In genomic region chr13:73777134-73777533, GRCh38 we compare ENCODE assay signal across 16 cellular contexts.
A peak's percentile ranks its signal among the peaks of the same experiment; 100 is the strongest.
DNase-seq lines count a peak whose midpoint lies in the region; ATAC-seq, FAIRE-seq and TF ChIP-seq lines count a peak whose summit lies in the region.
"Had no signal": no experiment of that assay in that cellular context is flagged by ENCODE, and none has a peak within 500 bp of the region (broad histone marks: within the 10 kb centered on the region; RNA-seq: fewer than 3 reads in every experiment).

No MANE protein-coding gene starts in this region.

- no peaks in the 10 kb centered on the region for H3K27me3 Mint-ChIP-seq in T-cell
- no peaks in the 10 kb centered on the region for H3K27me3 Mint-ChIP-seq in stimulated activated naive B cell treated with anti-CD40 and anti-IgM and Interleukin-4, amounts not matched to agents 10 μg/mL and 1 μg/mL and 100 μg/mL, for 72 hours
- H3K27me3 Mint-ChIP-seq in endothelial cell (ENCODE audit: unreplicated experiment) = peaks cover 2% of the 10 kb centered on the region
- H3K27me3 Mint-ChIP-seq: B cell had no signal

- POLR2A ChIA-PET in HepG2 (lab: Yijun Ruan, JAX) (no interaction called here), T-cell (lab: Charles Lee) (no interaction called here), H1 (lab: Charles Lee; ENCODE audit: partially characterized antibody) (no interaction called here)

- H3K4me2 ChIP-seq in HepG2 (ENCODE audit: low read depth, low read length) (no peak overlapping the region), H1 (ENCODE audit: insufficient read depth in 1 of 2, low read depth in 2 of 2, low read length in 2 of 2) (no peak overlapping the region)

- no peak overlapping the region for H2BK20ac ChIP-seq in H1 (ENCODE audit: low read length)

- H2BK12ac ChIP-seq in H1 (ENCODE audit: low read depth, low read length) = no peak overlapping the region

- H3K79me2 ChIP-seq in HepG2 (ENCODE audit: insufficient read depth, low read length) (no peaks in the 10 kb centered on the region), H1 (ENCODE audit: control insufficient read depth in 1 of 2, insufficient read depth in 2 of 2, low read length in 2 of 2) (no peaks in the 10 kb centered on the region)

- no peak for FAIRE-seq in HepG2 (lab: Jason Lieb, UNC)
- no peak for FAIRE-seq in H1 (lab: Jason Lieb, UNC)
- FAIRE-seq: GM12878, GM18507 had no signal

- H3K18ac ChIP-seq in H1 (ENCODE audit: extremely low read depth, low read length) = no peak overlapping the region

- H3K27ac ChIP-seq in HepG2 (ENCODE audit: extremely low read length, insufficient read depth, low read length) (no peak overlapping the region), right lobe of liver (no peak overlapping the region), H1 (ENCODE audit: low read depth, low read length) (no peak overlapping the region), upper lobe of right lung (no peak overlapping the region)
- H3K27ac ChIP-seq: GM23248 had no signal

- H3K23ac ChIP-seq in H1 (ENCODE audit: insufficient read length) = no peak overlapping the region

- intact Hi-C loops in HepG2 (cut with micrococcal nuclease; ENCODE audit: unreplicated experiment) = no loop called here
- intact Hi-C loops in right lobe of liver (cut with DNase I) = no loop called here
- intact Hi-C loops in upper lobe of right lung (cut with DNase I) = no loop called here

- no peaks in the 10 kb centered on the region for H3K9me3 ChIP-seq in HepG2 (ENCODE audit: low read length)
- H3K9me3 ChIP-seq in right lobe of liver = no peaks in the 10 kb centered on the region
- H3K9me3 ChIP-seq in H1 (ENCODE audit: insufficient read depth in 2 of 2, low read depth in 1 of 2, low read length in 1 of 2) = no peaks in the 10 kb centered on the region
- no peaks in the 10 kb centered on the region for H3K9me3 ChIP-seq in upper lobe of right lung

- no peak overlapping the region for H4K5ac ChIP-seq in H1 (ENCODE audit: insufficient read length, low read depth, low read length)

- H2BK120ac ChIP-seq in H1 (replicated peaks; ENCODE audit: low read depth, low read length) = no peak overlapping the region

- TF ChIP-seq CTCF in HepG2 (CRISPR knock-in tag; IDR thresholded peaks at IDR 0.05) (no peak), right lobe of liver (IDR thresholded peaks at IDR 0.05) (no peak), H1 (IDR thresholded peaks at IDR 0.05; ENCODE audit: control extremely low read depth in 1 of 3, insufficient read depth in 1 of 3, low read depth in 1 of 3, low read length in 3 of 3) (no peak), foreskin fibroblast (IDR thresholded peaks at IDR 0.05; ENCODE audit: low read depth, low read length) (no peak), endothelial cell (IDR thresholded peaks at IDR 0.05; ENCODE audit: unreplicated experiment) (no peak), upper lobe of right lung (IDR thresholded peaks at IDR 0.05) (no peak)

- no peak overlapping the region for H2BK15ac ChIP-seq in H1 (ENCODE audit: low read length)

- no peak overlapping the region for H3K4ac ChIP-seq in H1 (replicated peaks; ENCODE audit: insufficient read length, low read depth, low read length)

- peaks cover 0 to 3% (median 3%) of the 10 kb centered on the region in 3 donors for H3K9me3 Mint-ChIP-seq in T-cell
- H3K9me3 Mint-ChIP-seq in stimulated activated naive B cell treated with anti-CD40 and anti-IgM and Interleukin-4, amounts not matched to agents 10 μg/mL and 1 μg/mL and 100 μg/mL, for 72 hours = no peaks in the 10 kb centered on the region
- H3K9me3 Mint-ChIP-seq in endothelial cell (ENCODE audit: unreplicated experiment) = no peaks in the 10 kb centered on the region

- no peak overlapping the region for H4K91ac ChIP-seq in H1 (replicated peaks; ENCODE audit: insufficient read length, low read length)

- TF ChIP-seq RAD21 in HepG2 (CRISPR knock-in tag; IDR thresholded peaks at IDR 0.05) = no peak
- no peak for TF ChIP-seq RAD21 in H1 (IDR thresholded peaks at IDR 0.05 in 1 of 2, conservative IDR thresholded peaks at IDR 0.05 in 1 of 2; ENCODE audit: low read depth in 2 of 2, low read length in 2 of 2)

- H2AK5ac ChIP-seq in H1 (ENCODE audit: low read depth, low read length) = no peak overlapping the region

- TF ChIP-seq POLR2A in HepG2 (IDR thresholded peaks at IDR 0.05; ENCODE audit: insufficient read depth in 1 of 2, low read depth in 2 of 2, low read length in 2 of 2) (no peak), right lobe of liver (IDR thresholded peaks at IDR 0.05) (no peak), H1 (IDR thresholded peaks at IDR 0.05; ENCODE audit: control extremely low read depth in 1 of 2, low read depth in 2 of 2, low read length in 2 of 2) (no peak)

- no peak overlapping the region for H3K56ac ChIP-seq in H1 (replicated peaks; ENCODE audit: insufficient read length, low read depth, low read length)

- no peak for DNase-seq in HepG2 (ENCODE audit: low spot score)
- DNase-seq in right lobe of liver = no peak
- no peak for DNase-seq in T-cell
- no peak for DNase-seq in H1 (ENCODE audit: low read depth in 1 of 2, low spot score in 2 of 2)
- no peak for DNase-seq in stimulated activated naive B cell treated with anti-CD40 and anti-IgM and Interleukin-4, amounts not matched to agents 10 μg/mL and 1 μg/mL and 100 μg/mL, for 72 hours
- no peak for DNase-seq in foreskin fibroblast
- no peak for DNase-seq in endothelial cell (ENCODE audit: low spot score)
- no peak for DNase-seq in upper lobe of right lung
- DNase-seq: ACHN, Calu3, DMS79, GM23248, H7 had no signal

- H3K4me1 Mint-ChIP-seq in T-cell = peaks cover 36 to 50% (median 44%) of the 10 kb centered on the region in 3 donors
- peaks cover 6 to 10% of the 10 kb centered on the region in 2 donors for H3K4me1 Mint-ChIP-seq in stimulated activated naive B cell treated with anti-CD40 and anti-IgM and Interleukin-4, amounts not matched to agents 10 μg/mL and 1 μg/mL and 100 μg/mL, for 72 hours
- no peaks in the 10 kb centered on the region for H3K4me1 Mint-ChIP-seq in endothelial cell (ENCODE audit: unreplicated experiment)
- H3K4me1 Mint-ChIP-seq: B cell had no signal

- no peaks in the 10 kb centered on the region for H3K79me1 ChIP-seq in H1 (ENCODE audit: low read depth, low read length)

- H3K27ac Mint-ChIP-seq in T-cell (peak overlapping the region; percentile 36 to 60), endothelial cell (ENCODE audit: unreplicated experiment) (no peak overlapping the region)
- peak overlapping the region; percentile 1 for H3K27ac Mint-ChIP-seq in stimulated activated naive B cell treated with anti-CD40 and anti-IgM and Interleukin-4, amounts not matched to agents 10 μg/mL and 1 μg/mL and 100 μg/mL, for 72 hours
- H3K27ac Mint-ChIP-seq: B cell had no signal

- CTCF ChIA-PET in HepG2 (lab: Yijun Ruan, JAX; ENCODE audit: low intra/inter-chr PET ratio, low total read pairs) (no interaction called here), T-cell (lab: Charles Lee) (no interaction called here), H1 (lab: Charles Lee; ENCODE audit: partially characterized antibody) (no interaction called here)

- H3K36me3 ChIP-seq in HepG2 (replicated peaks in 1 of 2; ENCODE audit: control insufficient read depth in 1 of 2, insufficient read depth in 2 of 2, low read length in 2 of 2) = no peaks in the 10 kb centered on the region
- no peaks in the 10 kb centered on the region for H3K36me3 ChIP-seq in right lobe of liver
- H3K36me3 ChIP-seq in H1 (ENCODE audit: control insufficient read depth in 2 of 4, insufficient read depth in 4 of 4, low read length in 3 of 4) = no peaks in the 10 kb centered on the region
- H3K36me3 ChIP-seq in upper lobe of right lung = no peaks in the 10 kb centered on the region

- H3K9ac ChIP-seq in HepG2 (ENCODE audit: insufficient read depth, low read depth, low read length) (no peak overlapping the region), H1 (replicated peaks in 1 of 4; ENCODE audit: extremely low read depth in 1 of 4, low read depth in 3 of 4, low read length in 3 of 4) (no peak overlapping the region)
- H3K9ac ChIP-seq: GM23248 had no signal

- H3K4me3 ChIP-seq in HepG2 (replicated peaks in 1 of 3; ENCODE audit: insufficient read depth in 1 of 3, low read depth in 2 of 3, low read length in 3 of 3) = no peak overlapping the region
- no peak overlapping the region for H3K4me3 ChIP-seq in right lobe of liver
- H3K4me3 ChIP-seq in H1 (ENCODE audit: extremely low read depth in 1 of 4, insufficient read depth in 2 of 4, low read depth in 3 of 4, low read length in 4 of 4) = no peak overlapping the region
- H3K4me3 ChIP-seq in foreskin fibroblast (ENCODE audit: low read depth in 1 of 2, low read length in 2 of 2) = no peak overlapping the region
- H3K4me3 ChIP-seq in upper lobe of right lung = no peak overlapping the region
- H3K4me3 ChIP-seq: GM12878, GM23248 had no signal

- 94% methylated on average over 6 of the region's 6 CpGs for WGBS in HepG2 (ENCODE audit: low lambda C conversion rate)
- WGBS in right lobe of liver (ENCODE audit: insufficient coverage, low coverage, low lambda C conversion rate, missing lambda C conversion rate) = 80% methylated on average over 5 of the region's 6 CpGs
- WGBS in H1 (ENCODE audit: extremely low coverage in 1 of 2, insufficient coverage in 1 of 2, insufficient read length in 1 of 2, insufficient replicate concordance in 2 of 2, low coverage in 1 of 2, low lambda C conversion rate in 2 of 2, missing lambda C conversion rate in 1 of 2), 2 experiments = 91% methylated on average over 6 of the region's 6 CpGs; no CpG with 5 or more reads in 1 of the 2 experiments

- H2BK5ac ChIP-seq in H1 (ENCODE audit: low read depth, low read length) = no peak overlapping the region

- H4K8ac ChIP-seq in H1 (ENCODE audit: extremely low read depth, insufficient read depth, low read length) = no peak overlapping the region

- no peaks in the 10 kb centered on the region for H4K20me1 ChIP-seq in HepG2 (ENCODE audit: insufficient read depth, low read length)
- no peaks in the 10 kb centered on the region for H4K20me1 ChIP-seq in H1 (replicated peaks in 1 of 2; ENCODE audit: control insufficient read depth in 1 of 2, insufficient read depth in 2 of 2, low read length in 2 of 2)

- ATAC-seq in HepG2 (no peak), right lobe of liver (no peak), T-cell (replicated peaks in 1 of 4) (no peak), upper lobe of right lung (no peak)
- ATAC-seq in stimulated activated naive B cell treated with anti-CD40 and anti-IgM and Interleukin-4, amounts not matched to agents 10 μg/mL and 1 μg/mL and 100 μg/mL, for 72 hours (replicated peaks) = no peak
- ATAC-seq: GM12878 had no signal

- in situ Hi-C loops in HepG2 (cut with HindIII; ENCODE audit: extremely low pct_ligation_motif_present, low pct_unique_long_range_greater_than_20kb) = no loop called here

- TF ChIP-seq EP300 in HepG2 (IDR thresholded peaks at IDR 0.05; ENCODE audit: low read depth in 2 of 2, low read length in 2 of 2) (no peak), HepG2 (CRISPR knock-in tag; IDR thresholded peaks at IDR 0.05; ENCODE audit: borderline replicate concordance) (no peak), H1 (IDR thresholded peaks at IDR 0.05; ENCODE audit: borderline replicate concordance in 1 of 2, low read depth in 2 of 2, low read length in 2 of 2) (no peak)

- H3K14ac ChIP-seq in H1 (ENCODE audit: insufficient read length) = no peak overlapping the region

- H3K4me1 ChIP-seq in HepG2 (ENCODE audit: insufficient read depth, low read length) (peaks cover 37% of the 10 kb centered on the region), right lobe of liver (peaks cover 0 to 9% (median 0%) of the 10 kb centered on the region in 4 donors), H1 (replicated peaks in 1 of 4; ENCODE audit: control insufficient read depth in 3 of 4, insufficient read depth in 4 of 4, low read length in 3 of 4) (no peaks in the 10 kb centered on the region), upper lobe of right lung (no peaks in the 10 kb centered on the region)

- H3K4me3 Mint-ChIP-seq in T-cell = no peak overlapping the region
- no peak overlapping the region for H3K4me3 Mint-ChIP-seq in stimulated activated naive B cell treated with anti-CD40 and anti-IgM and Interleukin-4, amounts not matched to agents 10 μg/mL and 1 μg/mL and 100 μg/mL, for 72 hours
- H3K4me3 Mint-ChIP-seq in endothelial cell (ENCODE audit: unreplicated experiment) = no peak overlapping the region
- H3K4me3 Mint-ChIP-seq: B cell had no signal

- H3K36me3 Mint-ChIP-seq in T-cell (peaks cover 64% of the 10 kb centered on the region), endothelial cell (ENCODE audit: low read depth, unreplicated experiment) (peaks cover 11% of the 10 kb centered on the region)
- peaks cover 22 to 31% of the 10 kb centered on the region in 2 donors for H3K36me3 Mint-ChIP-seq in stimulated activated naive B cell treated with anti-CD40 and anti-IgM and Interleukin-4, amounts not matched to agents 10 μg/mL and 1 μg/mL and 100 μg/mL, for 72 hours

- H3K27me3 ChIP-seq in HepG2 (ENCODE audit: control insufficient read depth in 1 of 2, insufficient read depth in 2 of 2, low read length in 2 of 2) = no peaks in the 10 kb centered on the region
- H3K27me3 ChIP-seq in right lobe of liver = no peaks in the 10 kb centered on the region
- no peaks in the 10 kb centered on the region for H3K27me3 ChIP-seq in H1 (replicated peaks in 1 of 4; ENCODE audit: control insufficient read depth in 3 of 4, extremely low read depth in 1 of 4, insufficient read depth in 3 of 4, low read length in 3 of 4)
- no peaks in the 10 kb centered on the region for H3K27me3 ChIP-seq in upper lobe of right lung

- H2AFZ ChIP-seq in HepG2 (ENCODE audit: low read length) (no peak overlapping the region), H1 (ENCODE audit: low read length) (no peak overlapping the region)
- H2AFZ ChIP-seq: GM23248 had no signal

- BruUV-seq in HepG2 (replicated peaks; lab: Mats Ljungman, UMichigan) = no TSS peak

- no peaks in the 10 kb centered on the region for H3K23me2 ChIP-seq in H1 (ENCODE audit: low read depth, low read length)

Comparison
In these comparisons a context has a peak if more than half of its experiments do, and no peak if none do; other contexts are left out.
1. Of the 41 proteins assayed by ChIP-seq in both HepG2 and H1: peak only in HepG2: none; only in H1: none; in both: CEBPB; in neither: 40.